Comparison of ENCODE assay signal across 20 cellular contexts in the genomic region with DNA sequence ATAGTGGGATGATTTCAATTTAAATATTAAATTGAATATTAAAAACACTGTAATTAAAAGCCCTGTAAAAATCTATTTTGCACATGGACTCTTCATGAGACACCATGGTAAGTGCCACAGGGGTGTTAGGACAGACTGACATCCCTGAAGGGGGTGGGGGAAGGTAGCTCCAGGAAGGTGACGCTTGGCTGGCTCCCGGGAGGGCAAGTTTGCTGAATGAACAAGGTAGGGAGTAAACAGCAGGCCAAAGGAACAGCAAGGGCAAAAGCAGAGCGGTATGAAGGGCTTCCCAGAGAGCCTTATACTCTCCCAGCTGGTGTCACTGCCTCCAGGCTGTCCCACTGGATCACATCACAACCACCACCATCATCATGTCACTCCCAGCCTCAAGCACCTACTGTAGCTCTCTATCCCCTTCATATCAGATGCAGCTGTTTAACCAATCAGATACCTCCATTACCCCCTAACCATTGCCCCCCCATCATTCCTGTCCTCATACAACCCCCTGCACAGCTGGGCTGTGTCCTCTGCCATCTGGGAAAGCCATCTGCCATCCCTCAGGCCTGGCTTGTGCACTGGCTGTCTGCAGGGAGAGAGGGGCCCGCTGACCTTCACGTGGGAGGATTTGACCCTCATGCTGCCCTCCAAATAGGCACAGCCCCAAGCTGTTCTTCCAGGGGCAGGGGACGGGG. TPM values are rescaled to one million over a fixed set of nuclear protein-coding genes. Genes with fewer than 3 reads are reported as not detected.
A peak's percentile ranks its signal among the peaks of the same experiment; 100 is the strongest.
DNase-seq lines count a peak whose midpoint lies in the region; ATAC-seq and TF ChIP-seq lines count a peak whose summit lies in the region.
"Had no signal": no experiment of that assay in that cellular context is flagged by ENCODE, and none has a peak within 500 bp of the region (broad histone marks: within the 10 kb centered on the region; RNA-seq: fewer than 3 reads in every experiment).

No MANE protein-coding gene starts in this region.

- peak overlapping the region; percentile 15 for H3K4me3 Mint-ChIP-seq in CD4-positive, alpha-beta T cell
- H3K4me3 Mint-ChIP-seq in naive thymus-derived CD8-positive, alpha-beta T cell: peak overlapping the region in 6 of 10 donors; percentile 10 to 79 (median 61)
- H3K4me3 Mint-ChIP-seq: dendritic cell treated with granulocyte-macrophage colony-stimulating factor and Interleukin-4, amounts not matched to agents 40 ng/mL and 50 ng/mL, for 4 days; H9 had no signal

- no peaks in the 10 kb centered on the region for H3K36me3 ChIP-seq in WERI-Rb-1
- H3K36me3 ChIP-seq in psoas muscle (ENCODE audit: insufficient read depth in 1 of 2, low read depth in 1 of 2): no peaks in the 10 kb centered on the region
- H3K36me3 ChIP-seq: cardiac muscle cell, thyroid gland had no signal

- H3K27me3 Mint-ChIP-seq in CD4-positive, alpha-beta T cell: peaks cover 95% of the 10 kb centered on the region
- peaks cover 40 to 89% (median 65%) of the 10 kb centered on the region in 5 donors for H3K27me3 Mint-ChIP-seq in naive thymus-derived CD8-positive, alpha-beta T cell

- CTCF ChIA-PET in CD4-positive, alpha-beta T cell (lab: Charles Lee): no interaction called here

- H3K4me1 Mint-ChIP-seq in CD4-positive, alpha-beta T cell (ENCODE audit: low read depth): peaks cover 65% of the 10 kb centered on the region
- H3K4me1 Mint-ChIP-seq in naive thymus-derived CD8-positive, alpha-beta T cell: peaks cover 24 to 62% (median 43%) of the 10 kb centered on the region in 4 donors

- no peak for ATAC-seq in CD4-positive, alpha-beta T cell (ENCODE audit: poor library complexity)
- no peak for ATAC-seq in naive thymus-derived CD8-positive, alpha-beta T cell
- ATAC-seq in GM19467 (IDR thresholded peaks at IDR 0.05; ENCODE audit: unreplicated experiment) (no peak), psoas muscle (no peak)
- ATAC-seq: Right ventricle myocardium inferior had no signal

- no peaks in the 10 kb centered on the region for H3K4me1 ChIP-seq in psoas muscle

- H3K4me3 ChIP-seq in WERI-Rb-1 (ENCODE audit: low read depth, low read length) (no peak overlapping the region), psoas muscle (no peak overlapping the region)
- H3K4me3 ChIP-seq: cardiac muscle cell, hepatocyte, thyroid gland had no signal

- H3K27ac Mint-ChIP-seq in CD4-positive, alpha-beta T cell: no peak overlapping the region
- peak overlapping the region in 1 of 10 donors; percentile 25 for H3K27ac Mint-ChIP-seq in naive thymus-derived CD8-positive, alpha-beta T cell
- H3K27ac Mint-ChIP-seq: dendritic cell treated with granulocyte-macrophage colony-stimulating factor and Interleukin-4, amounts not matched to agents 40 ng/mL and 50 ng/mL, for 4 days; T-cell had no signal

- no peak for TF ChIP-seq CTCF in CD4-positive, alpha-beta T cell (IDR thresholded peaks at IDR 0.05)
- no peak for TF ChIP-seq CTCF in WERI-Rb-1 (IDR thresholded peaks at IDR 0.05; ENCODE audit: low read depth, low read length)
- no peak for TF ChIP-seq CTCF in psoas muscle (IDR thresholded peaks at IDR 0.05)

- intact Hi-C loops in CD4-positive, alpha-beta T cell (cut with DNase I, micrococcal nuclease): loop anchor here in 1 of 2 experiments (10.0 kb wide), 1 partner anchor 62 kb away; no protein-coding TSS in a partner anchor
- intact Hi-C loops in posterior cingulate gyrus (cut with DNase I) (no loop called here), psoas muscle (cut with DNase I) (no loop called here)

- H3K27me3 ChIP-seq in CD4-positive, alpha-beta T cell (ENCODE audit: control insufficient read depth, insufficient read depth, low read length): peaks cover 81% of the 10 kb centered on the region
- H3K27me3 ChIP-seq in WERI-Rb-1 (ENCODE audit: insufficient read depth, low read depth, severe bottlenecking): no peaks in the 10 kb centered on the region
- H3K27me3 ChIP-seq in psoas muscle (ENCODE audit: insufficient read depth in 3 of 3, low read length in 2 of 3): no peaks in the 10 kb centered on the region
- H3K27me3 ChIP-seq: cardiac muscle cell, hepatocyte, thyroid gland had no signal

- H3K9me3 ChIP-seq in CD4-positive, alpha-beta T cell (ENCODE audit: control insufficient read depth, low read length): no peaks in the 10 kb centered on the region
- H3K9me3 ChIP-seq in WERI-Rb-1 (ENCODE audit: severe bottlenecking): no peaks in the 10 kb centered on the region
- H3K9me3 ChIP-seq in psoas muscle: no peaks in the 10 kb centered on the region
- H3K9me3 ChIP-seq: thyroid gland had no signal

- 56 to 71% (median 60%) methylated on average over 6 of the region's 6 CpGs for WGBS in psoas muscle, 3 donors

- no peak for DNase-seq in CD4-positive, alpha-beta T cell
- DNase-seq in NCI-H1694 (lab: John Stamatoyannopoulos, UW): peak; percentile 66
- peak; percentile 72 for DNase-seq in WERI-Rb-1
- peak in 1 of 10 donors; percentile 36 for DNase-seq in naive thymus-derived CD8-positive, alpha-beta T cell
- DNase-seq in posterior cingulate gyrus: no peak
- DNase-seq in NK-92 (lab: John Stamatoyannopoulos, UW; ENCODE audit: unreplicated experiment): no peak
- no peak for DNase-seq in psoas muscle
- DNase-seq: activated CD4-positive, alpha-beta T cell treated with anti-CD3 and anti-CD28 coated beads for 48 hours; activated gamma-delta T cell treated with Interleukin-2 at 50 U/mL for 16 hours; amygdala; H9; NCI-H2029; stimulated activated CD4-positive, alpha-beta T cell treated with anti-CD3 and anti-CD28 coated beads, Interleukin-1b, Interleukin-23, amount 100 ng/mL, for 48 hours; T-cell had no signal

- POLR2A ChIA-PET in CD4-positive, alpha-beta T cell (lab: Charles Lee): no interaction called here
- POLR2A ChIA-PET in naive thymus-derived CD8-positive, alpha-beta T cell (lab: Charles Lee): no interaction called here

- no peaks in the 10 kb centered on the region for H3K36me3 Mint-ChIP-seq in CD4-positive, alpha-beta T cell (ENCODE audit: low read depth)
- peaks cover 0 to 2% (median 0%) of the 10 kb centered on the region in 3 donors for H3K36me3 Mint-ChIP-seq in naive thymus-derived CD8-positive, alpha-beta T cell
- H3K36me3 Mint-ChIP-seq: T-cell had no signal

- H3K27ac ChIP-seq in CD4-positive, alpha-beta T cell (ENCODE audit: low read depth, low read length): no peak overlapping the region
- H3K27ac ChIP-seq in WERI-Rb-1 (peak overlapping the region; percentile 78), psoas muscle (no peak overlapping the region)
- H3K27ac ChIP-seq: cardiac muscle cell, thyroid gland had no signal

- H3K9me3 Mint-ChIP-seq in CD4-positive, alpha-beta T cell: no peaks in the 10 kb centered on the region
- H3K9me3 Mint-ChIP-seq in naive thymus-derived CD8-positive, alpha-beta T cell: no peaks in the 10 kb centered on the region
- H3K9me3 Mint-ChIP-seq: dendritic cell treated with granulocyte-macrophage colony-stimulating factor and Interleukin-4, amounts not matched to agents 40 ng/mL and 50 ng/mL, for 4 days; H9; T-cell had no signal

RNA-seq across cellular contexts. Expression of a gene that starts 19.5 kb away (rescaled TPM):
- under 1 TPM in 1 of 2 experiments, not detected in 1; 0.49 TPM for total RNA-seq in CD4-positive, alpha-beta T cell
- total RNA-seq in naive thymus-derived CD8-positive, alpha-beta T cell: not detected
- not detected for polyA plus RNA-seq in naive thymus-derived CD8-positive, alpha-beta T cell
- total RNA-seq in psoas muscle: 10 to 100 TPM in 1 of 4 donors, 1 to 10 TPM in 3; 7.0 to 11.4 (median 8.9) TPM
- polyA plus RNA-seq in psoas muscle: 1 to 10 TPM; 2.6 to 6.9 (median 3.8) TPM

Comparison
In these comparisons a context has a peak if more than half of its experiments do, and no peak if none do; other contexts are left out.
1. DNase-seq: peak in NCI-H1694 (single experiment) and WERI-Rb-1 (single experiment); none in CD4-positive, alpha-beta T cell (0 of 10), posterior cingulate gyrus (0 of 10), NK-92 (single experiment) and psoas muscle (0 of 2).
2. RNA of a gene that starts 19.5 kb away (total RNA-seq): 7.0 to 11.4 TPM in psoas muscle; 0.49 TPM in CD4-positive, alpha-beta T cell and not detected in naive thymus-derived CD8-positive, alpha-beta T cell; every median in the first group is over 4 times any median in the second.